ENCODE assay signal across 15 cellular contexts in genomic region chr2:235757212-235757611, GRCh38.
DNase-seq lines count a peak whose midpoint lies in the region; ATAC-seq and TF ChIP-seq lines count a peak whose summit lies in the region.
"Had no signal": no experiment of that assay in that cellular context is flagged by ENCODE, and none has a peak within 500 bp of the region (broad histone marks: within the 10 kb centered on the region; RNA-seq: fewer than 3 reads in every experiment).

No MANE protein-coding gene starts in this region.

- no peaks in the 10 kb centered on the region for H3K9me3 Mint-ChIP-seq in stimulated activated memory B cell treated with anti-CD40 and anti-IgM and Interleukin-4, amounts not matched to agents 10 μg/mL and 1 μg/mL and 100 μg/mL, for 72 hours
- H3K9me3 Mint-ChIP-seq: CD4-positive, alpha-beta memory T cell had no signal

- no peak overlapping the region for H3K4me3 Mint-ChIP-seq in stimulated activated memory B cell treated with anti-CD40 and anti-IgM and Interleukin-4, amounts not matched to agents 10 μg/mL and 1 μg/mL and 100 μg/mL, for 72 hours
- H3K4me3 Mint-ChIP-seq: B cell; CD4-positive, alpha-beta memory T cell had no signal

- no peaks in the 10 kb centered on the region for H3K36me3 ChIP-seq in body of pancreas (replicated peaks in 1 of 2; ENCODE audit: insufficient read depth in 1 of 2, low read depth in 2 of 2)

- H3K4me1 ChIP-seq in body of pancreas = peaks cover 4% of the 10 kb centered on the region
- H3K4me1 ChIP-seq: Caco-2 had no signal

- H3K9me3 ChIP-seq in body of pancreas = no peaks in the 10 kb centered on the region
- H3K9me3 ChIP-seq: Caco-2 had no signal

- intact Hi-C loops in body of pancreas (cut with DNase I) = no loop called here
- intact Hi-C loops in left colon (cut with DNase I, micrococcal nuclease) = no loop called here

- DNase-seq in COLO668 (lab: John Stamatoyannopoulos, UW; ENCODE audit: unreplicated experiment) (peak; percentile 37), body of pancreas (peak; percentile 44 to 74 (median 54)), left colon (peak in 1 of 2 donors; percentile 31), iPS-NIHi7 (ENCODE audit: extremely low spot score) (no peak), C1 segment of cervical spinal cord (lab: John Stamatoyannopoulos, UW) (no peak)
- DNase-seq in activated CD8-positive, alpha-beta memory T cell treated with anti-CD3 and anti-CD28 coated beads for 24 hours = no peak
- DNase-seq: Caco-2; CD4-positive, alpha-beta memory T cell; DMS53; GM23248; IMR-90 had no signal

- TF ChIP-seq CTCF in body of pancreas (IDR thresholded peaks at IDR 0.05) = no peak

- TF ChIP-seq POLR2A in body of pancreas (IDR thresholded peaks at IDR 0.05) = no peak

- no peak overlapping the region for H3K27ac ChIP-seq in body of pancreas
- H3K27ac ChIP-seq: C4-2B, GM23248 had no signal

- no peaks in the 10 kb centered on the region for H3K4me1 Mint-ChIP-seq in stimulated activated memory B cell treated with anti-CD40 and anti-IgM and Interleukin-4, amounts not matched to agents 10 μg/mL and 1 μg/mL and 100 μg/mL, for 72 hours
- H3K4me1 Mint-ChIP-seq: B cell; CD4-positive, alpha-beta memory T cell had no signal

- peaks cover 5% of the 10 kb centered on the region for H3K27me3 Mint-ChIP-seq in stimulated activated memory B cell treated with anti-CD40 and anti-IgM and Interleukin-4, amounts not matched to agents 10 μg/mL and 1 μg/mL and 100 μg/mL, for 72 hours
- H3K27me3 Mint-ChIP-seq: CD4-positive, alpha-beta memory T cell had no signal

- ATAC-seq in body of pancreas = peak; percentile 59
- ATAC-seq in left colon = peak; percentile 88
- ATAC-seq in stimulated activated memory B cell treated with anti-CD40 and anti-IgM and Interleukin-4, amounts not matched to agents 10 μg/mL and 1 μg/mL and 100 μg/mL, for 72 hours = peak; percentile 28
- ATAC-seq: GM12878 had no signal

- WGBS in body of pancreas, 2 donors = 18 to 47% methylated on average over 6 of the region's 6 CpGs

- H3K36me3 Mint-ChIP-seq in stimulated activated memory B cell treated with anti-CD40 and anti-IgM and Interleukin-4, amounts not matched to agents 10 μg/mL and 1 μg/mL and 100 μg/mL, for 72 hours = no peaks in the 10 kb centered on the region
- H3K36me3 Mint-ChIP-seq: CD4-positive, alpha-beta memory T cell had no signal

- no peak overlapping the region for H3K4me3 ChIP-seq in body of pancreas
- H3K4me3 ChIP-seq: GM12878, GM23248 had no signal

- H3K27ac Mint-ChIP-seq in stimulated activated memory B cell treated with anti-CD40 and anti-IgM and Interleukin-4, amounts not matched to agents 10 μg/mL and 1 μg/mL and 100 μg/mL, for 72 hours = no peak overlapping the region
- H3K27ac Mint-ChIP-seq: B cell; CD4-positive, alpha-beta memory T cell had no signal

- H3K27me3 ChIP-seq in body of pancreas = no peaks in the 10 kb centered on the region

Comparison
In these comparisons a context has a peak if more than half of its experiments do, and no peak if none do; other contexts are left out.
1. DNase-seq: peak in COLO668 (single experiment) and body of pancreas (4 of 4); none in activated CD8-positive, alpha-beta memory T cell treated with anti-CD3 and anti-CD28 coated beads for 24 hours (single experiment), iPS-NIHi7 (single experiment) and C1 segment of cervical spinal cord (0 of 14).
2. ATAC-seq: peak in every context shown above with its lines; median percentile 88 in left colon; 59 in body of pancreas; 28 in stimulated activated memory B cell treated with anti-CD40 and anti-IgM and Interleukin-4, amounts not matched to agents 10 μg/mL and 1 μg/mL and 100 μg/mL, for 72 hours.